Comparison of ENCODE assay signal across 1 cellular context in the genomic region with DNA sequence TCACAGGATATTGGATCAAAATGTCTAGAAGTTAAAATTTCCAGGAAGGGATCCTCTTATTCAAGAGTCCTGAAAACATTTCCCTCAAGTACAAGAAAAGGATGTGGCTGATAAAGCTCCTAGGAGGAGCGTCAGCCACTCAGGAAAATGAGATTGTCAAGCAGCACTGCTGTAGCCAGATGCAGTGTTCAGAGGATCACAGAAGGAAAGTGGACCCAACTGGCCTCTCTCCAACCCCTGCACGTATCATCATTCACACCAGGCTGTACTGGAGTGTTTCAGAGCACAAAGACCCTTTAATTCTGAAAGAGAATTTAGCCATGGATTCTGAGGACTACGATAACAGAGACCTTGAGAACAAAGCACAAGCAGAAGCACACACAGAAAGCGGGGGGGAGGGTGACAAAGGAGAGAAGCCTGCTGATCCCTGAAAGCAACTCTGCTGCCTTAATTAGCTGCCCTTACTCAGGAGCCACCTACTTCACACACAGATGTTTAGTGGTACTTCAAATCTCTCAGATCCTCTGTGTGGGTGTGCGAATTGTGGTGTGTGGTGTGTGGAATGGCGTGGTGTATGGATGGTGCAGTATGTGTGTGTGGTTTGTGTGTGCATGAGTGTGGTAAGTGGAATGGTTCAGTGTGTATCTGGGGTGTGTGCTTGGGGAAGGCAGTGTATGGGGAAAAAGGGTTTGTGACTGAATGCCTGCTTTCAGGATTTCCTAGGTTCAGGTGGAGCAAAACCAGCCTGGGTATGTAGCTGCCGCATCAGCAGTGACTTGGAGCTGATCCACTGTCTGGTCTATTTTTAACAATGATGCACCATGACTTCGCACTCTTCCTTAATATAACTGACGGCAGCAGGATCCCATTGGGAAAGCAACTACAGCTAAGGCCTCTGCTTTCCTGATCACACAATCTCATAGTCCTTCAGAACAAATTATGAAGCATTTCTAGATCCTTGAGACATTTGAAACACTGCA.
TF ChIP-seq lines count a peak whose summit lies in the region.

No MANE protein-coding gene starts in this region.

TF ChIP-seq in H1, 55 proteins besides CTCF, POLR2A, EP300 and RAD21:
- TF ChIP-seq KDM1A (IDR thresholded peaks at IDR 0.05; ENCODE audit: borderline replicate concordance, low read length) (no peak), TBP (IDR thresholded peaks at IDR 0.05; ENCODE audit: low read depth, low read length) (no peak), POLR2AphosphoS5 (IDR thresholded peaks at IDR 0.05; ENCODE audit: low read depth, low read length) (no peak), BRCA1 (IDR thresholded peaks at IDR 0.05; ENCODE audit: low read depth, low read length) (no peak), EGR1 (IDR thresholded peaks at IDR 0.05; ENCODE audit: borderline replicate concordance, low read depth, low read length) (no peak)
